22 cellular contexts compared by ENCODE assay signal in genomic region chr2:72901426-72901825, GRCh38.
"Had no signal": no experiment of that assay in that cellular context is flagged by ENCODE, and none has a peak within 500 bp of the region (broad histone marks: within the 10 kb centered on the region; RNA-seq: fewer than 3 reads in every experiment).

No MANE protein-coding gene starts in this region.

- H3K4me1 ChIP-seq: breast epithelium, pancreas, psoas muscle, sigmoid colon had no signal

- DNase-seq: activated CD4-positive, alpha-beta T cell treated with anti-CD3 and anti-CD28 coated beads, Interleukin-2, amount 50 U/mL, for 1 hour; activated CD8-positive, alpha-beta T cell treated with anti-CD3 and anti-CD28 coated beads for 36 hours; activated gamma-delta T cell treated with Interleukin-2 at 50 U/mL for 16 hours; activated T-cell treated with anti-CD3 and anti-CD28 coated beads, Interleukin-2, amount 50 U/mL, for 4 hours; central memory CD4-positive, alpha-beta T cell; endodermal cell; foreskin fibroblast; left ventricle myocardium superior; naive B cell; nephron progenitor cell; pancreas; psoas muscle; sigmoid colon; small intestine; stimulated activated CD4-positive, alpha-beta T cell treated with anti-CD3 and anti-CD28 coated beads, Interleukin-4, amount 100 ng/mL, for 24 hours; T-helper 2 cell; trophoblast cell had no signal

- H3K27me3 ChIP-seq: pancreas had no signal

- H3K4me3 ChIP-seq: breast epithelium, pancreas, psoas muscle, sigmoid colon, thoracic aorta had no signal

- H3K27ac ChIP-seq: breast epithelium, pancreas, psoas muscle, sigmoid colon, thoracic aorta had no signal

- H3K36me3 ChIP-seq: breast epithelium, pancreas, sigmoid colon, thoracic aorta had no signal

- ATAC-seq: activated CD8-positive, alpha-beta T cell treated with anti-CD3 and anti-CD28 coated beads for 36 hours; activated T-cell treated with anti-CD3 and anti-CD28 coated beads, Interleukin-2, amount 50 U/mL, for 4 hours; activated T-helper 17 cell treated with anti-CD3 and anti-CD28 coated beads, Interleukin-2, amount 50 U/mL, for 72 hours; esophagus mucosa; left ventricle myocardium superior; pancreas; psoas muscle; WTC11 had no signal
